11 cellular contexts compared by ENCODE assay signal in the genomic region with DNA sequence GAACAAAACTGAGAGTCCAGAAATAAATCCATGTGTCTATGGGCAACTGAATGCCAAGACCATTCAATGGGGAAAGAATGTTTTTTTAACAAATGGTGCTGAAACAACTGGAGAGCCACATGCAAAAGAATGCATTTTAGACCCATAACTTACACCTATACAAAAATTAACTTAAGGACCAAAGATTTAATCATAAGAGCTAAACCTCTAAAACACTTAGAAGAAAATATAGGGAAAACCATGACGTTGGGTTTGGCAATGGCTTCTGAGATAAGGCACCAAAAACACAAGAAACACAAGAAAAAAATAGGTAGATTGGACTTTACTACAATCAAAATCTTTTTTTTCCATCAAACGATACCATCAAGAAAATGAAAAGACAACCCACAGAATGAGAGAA.
"Had no signal": no experiment of that assay in that cellular context is flagged by ENCODE, and none has a peak within 500 bp of the region (broad histone marks: within the 10 kb centered on the region; RNA-seq: fewer than 3 reads in every experiment).

No MANE protein-coding gene starts in this region.

- H3K4me3 ChIP-seq: GM23248, GM23338, HAP-1 had no signal

- ATAC-seq: GM23338, HCT116 had no signal

- H3K4me1 ChIP-seq: HAP-1 had no signal

- DNase-seq: GM23248, GOT3, H7, H9, HCEC 1CT, HFFc6 had no signal

- H3K9ac ChIP-seq: GM23248 had no signal

- H3K27ac ChIP-seq: GM23248 had no signal

- H3K36me3 ChIP-seq: HAP-1 had no signal

- H3K4me2 ChIP-seq: GM23338 had no signal

- H2AFZ ChIP-seq: GM23248, GM23338 had no signal

- FAIRE-seq: H1, H54 had no signal
